Comparison of ENCODE assay signal across 1 cellular context in the genomic region with DNA sequence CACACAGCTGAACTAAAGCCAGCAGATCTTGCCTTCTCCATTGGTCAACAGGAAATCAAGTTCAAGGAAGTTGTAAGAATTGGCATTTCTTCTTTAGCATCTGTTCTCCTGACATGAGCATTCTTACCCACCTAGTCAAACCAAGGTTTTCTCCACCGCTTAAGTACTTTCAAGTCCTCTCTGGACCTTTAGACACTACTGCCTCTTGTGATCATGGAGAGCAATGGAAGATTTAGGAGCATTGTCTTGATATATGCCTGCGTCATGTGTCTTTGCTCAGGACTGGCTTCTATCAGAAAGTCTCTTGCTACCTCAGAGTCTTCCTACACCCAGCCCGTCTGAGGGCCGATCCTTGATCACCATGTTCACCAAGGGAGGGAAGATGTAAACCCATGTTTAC.
TF ChIP-seq lines count a peak whose summit lies in the region.

No MANE protein-coding gene starts in this region.

TF ChIP-seq in HepG2, 621 proteins besides CTCF, POLR2A, EP300 and RAD21:
- TF ChIP-seq ZBTB42 (CRISPR knock-in tag; IDR thresholded peaks at IDR 0.05) (no peak), ZFP90 (CRISPR knock-in tag; IDR thresholded peaks at IDR 0.05; ENCODE audit: borderline replicate concordance) (no peak), ZNF136 (CRISPR knock-in tag; IDR thresholded peaks at IDR 0.05; ENCODE audit: low read depth) (no peak), TCF7 (IDR thresholded peaks at IDR 0.05; ENCODE audit: low read depth) (no peak), ZKSCAN1 (IDR thresholded peaks at IDR 0.05; ENCODE audit: low read length) (no peak), RELA (CRISPR knock-in tag; IDR thresholded peaks at IDR 0.05) (no peak), RAD51 (IDR thresholded peaks at IDR 0.05; ENCODE audit: borderline replicate concordance) (no peak), AGO2 (optimal IDR thresholded peaks at IDR 0.05; ENCODE audit: low read depth, low read length) (no peak), U2AF2 (IDR thresholded peaks at IDR 0.05; ENCODE audit: low read depth, low read length) (no peak), JUNB (CRISPR knock-in tag; IDR thresholded peaks at IDR 0.05; ENCODE audit: borderline replicate concordance) (no peak), RFXAP (CRISPR knock-in tag; IDR thresholded peaks at IDR 0.05; ENCODE audit: borderline replicate concordance) (no peak), ATF1 (CRISPR knock-in tag; IDR thresholded peaks at IDR 0.05) (no peak), HNRNPUL1 (IDR thresholded peaks at IDR 0.05; ENCODE audit: low read depth, low read length) (no peak)
- TF ChIP-seq, protein P1, sequence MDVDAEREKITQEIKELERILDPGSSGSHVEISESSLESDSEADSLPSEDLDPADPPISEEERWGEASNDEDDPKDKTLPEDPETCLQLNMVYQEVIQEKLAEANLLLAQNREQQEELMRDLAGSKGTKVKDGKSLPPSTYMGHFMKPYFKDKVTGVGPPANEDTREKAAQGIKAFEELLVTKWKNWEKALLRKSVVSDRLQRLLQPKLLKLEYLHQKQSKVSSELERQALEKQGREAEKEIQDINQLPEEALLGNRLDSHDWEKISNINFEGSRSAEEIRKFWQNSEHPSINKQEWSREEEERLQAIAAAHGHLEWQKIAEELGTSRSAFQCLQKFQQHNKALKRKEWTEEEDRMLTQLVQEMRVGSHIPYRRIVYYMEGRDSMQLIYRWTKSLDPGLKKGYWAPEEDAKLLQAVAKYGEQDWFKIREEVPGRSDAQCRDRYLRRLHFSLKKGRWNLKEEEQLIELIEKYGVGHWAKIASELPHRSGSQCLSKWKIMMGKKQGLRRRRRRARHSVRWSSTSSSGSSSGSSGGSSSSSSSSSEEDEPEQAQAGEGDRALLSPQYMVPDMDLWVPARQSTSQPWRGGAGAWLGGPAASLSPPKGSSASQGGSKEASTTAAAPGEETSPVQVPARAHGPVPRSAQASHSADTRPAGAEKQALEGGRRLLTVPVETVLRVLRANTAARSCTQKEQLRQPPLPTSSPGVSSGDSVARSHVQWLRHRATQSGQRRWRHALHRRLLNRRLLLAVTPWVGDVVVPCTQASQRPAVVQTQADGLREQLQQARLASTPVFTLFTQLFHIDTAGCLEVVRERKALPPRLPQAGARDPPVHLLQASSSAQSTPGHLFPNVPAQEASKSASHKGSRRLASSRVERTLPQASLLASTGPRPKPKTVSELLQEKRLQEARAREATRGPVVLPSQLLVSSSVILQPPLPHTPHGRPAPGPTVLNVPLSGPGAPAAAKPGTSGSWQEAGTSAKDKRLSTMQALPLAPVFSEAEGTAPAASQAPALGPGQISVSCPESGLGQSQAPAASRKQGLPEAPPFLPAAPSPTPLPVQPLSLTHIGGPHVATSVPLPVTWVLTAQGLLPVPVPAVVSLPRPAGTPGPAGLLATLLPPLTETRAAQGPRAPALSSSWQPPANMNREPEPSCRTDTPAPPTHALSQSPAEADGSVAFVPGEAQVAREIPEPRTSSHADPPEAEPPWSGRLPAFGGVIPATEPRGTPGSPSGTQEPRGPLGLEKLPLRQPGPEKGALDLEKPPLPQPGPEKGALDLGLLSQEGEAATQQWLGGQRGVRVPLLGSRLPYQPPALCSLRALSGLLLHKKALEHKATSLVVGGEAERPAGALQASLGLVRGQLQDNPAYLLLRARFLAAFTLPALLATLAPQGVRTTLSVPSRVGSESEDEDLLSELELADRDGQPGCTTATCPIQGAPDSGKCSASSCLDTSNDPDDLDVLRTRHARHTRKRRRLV (CRISPR knock-in tag; IDR thresholded peaks at IDR 0.05), result no peak
- TF ChIP-seq, protein P2, sequence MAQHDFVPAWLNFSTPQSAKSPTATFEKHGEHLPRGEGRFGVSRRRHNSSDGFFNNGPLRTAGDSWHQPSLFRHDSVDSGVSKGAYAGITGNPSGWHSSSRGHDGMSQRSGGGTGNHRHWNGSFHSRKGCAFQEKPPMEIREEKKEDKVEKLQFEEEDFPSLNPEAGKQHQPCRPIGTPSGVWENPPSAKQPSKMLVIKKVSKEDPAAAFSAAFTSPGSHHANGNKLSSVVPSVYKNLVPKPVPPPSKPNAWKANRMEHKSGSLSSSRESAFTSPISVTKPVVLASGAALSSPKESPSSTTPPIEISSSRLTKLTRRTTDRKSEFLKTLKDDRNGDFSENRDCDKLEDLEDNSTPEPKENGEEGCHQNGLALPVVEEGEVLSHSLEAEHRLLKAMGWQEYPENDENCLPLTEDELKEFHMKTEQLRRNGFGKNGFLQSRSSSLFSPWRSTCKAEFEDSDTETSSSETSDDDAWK (CRISPR knock-in tag; IDR thresholded peaks at IDR 0.05), result no peak
- TF ChIP-seq, protein P3, sequence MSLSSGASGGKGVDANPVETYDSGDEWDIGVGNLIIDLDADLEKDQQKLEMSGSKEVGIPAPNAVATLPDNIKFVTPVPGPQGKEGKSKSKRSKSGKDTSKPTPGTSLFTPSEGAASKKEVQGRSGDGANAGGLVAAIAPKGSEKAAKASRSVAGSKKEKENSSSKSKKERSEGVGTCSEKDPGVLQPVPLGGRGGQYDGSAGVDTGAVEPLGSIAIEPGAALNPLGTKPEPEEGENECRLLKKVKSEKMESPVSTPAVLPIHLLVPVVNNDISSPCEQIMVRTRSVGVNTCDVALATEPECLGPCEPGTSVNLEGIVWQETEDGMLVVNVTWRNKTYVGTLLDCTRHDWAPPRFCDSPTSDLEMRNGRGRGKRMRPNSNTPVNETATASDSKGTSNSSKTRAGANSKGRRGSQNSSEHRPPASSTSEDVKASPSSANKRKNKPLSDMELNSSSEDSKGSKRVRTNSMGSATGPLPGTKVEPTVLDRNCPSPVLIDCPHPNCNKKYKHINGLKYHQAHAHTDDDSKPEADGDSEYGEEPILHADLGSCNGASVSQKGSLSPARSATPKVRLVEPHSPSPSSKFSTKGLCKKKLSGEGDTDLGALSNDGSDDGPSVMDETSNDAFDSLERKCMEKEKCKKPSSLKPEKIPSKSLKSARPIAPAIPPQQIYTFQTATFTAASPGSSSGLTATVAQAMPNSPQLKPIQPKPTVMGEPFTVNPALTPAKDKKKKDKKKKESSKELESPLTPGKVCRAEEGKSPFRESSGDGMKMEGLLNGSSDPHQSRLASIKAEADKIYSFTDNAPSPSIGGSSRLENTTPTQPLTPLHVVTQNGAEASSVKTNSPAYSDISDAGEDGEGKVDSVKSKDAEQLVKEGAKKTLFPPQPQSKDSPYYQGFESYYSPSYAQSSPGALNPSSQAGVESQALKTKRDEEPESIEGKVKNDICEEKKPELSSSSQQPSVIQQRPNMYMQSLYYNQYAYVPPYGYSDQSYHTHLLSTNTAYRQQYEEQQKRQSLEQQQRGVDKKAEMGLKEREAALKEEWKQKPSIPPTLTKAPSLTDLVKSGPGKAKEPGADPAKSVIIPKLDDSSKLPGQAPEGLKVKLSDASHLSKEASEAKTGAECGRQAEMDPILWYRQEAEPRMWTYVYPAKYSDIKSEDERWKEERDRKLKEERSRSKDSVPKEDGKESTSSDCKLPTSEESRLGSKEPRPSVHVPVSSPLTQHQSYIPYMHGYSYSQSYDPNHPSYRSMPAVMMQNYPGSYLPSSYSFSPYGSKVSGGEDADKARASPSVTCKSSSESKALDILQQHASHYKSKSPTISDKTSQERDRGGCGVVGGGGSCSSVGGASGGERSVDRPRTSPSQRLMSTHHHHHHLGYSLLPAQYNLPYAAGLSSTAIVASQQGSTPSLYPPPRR (CRISPR knock-in tag; IDR thresholded peaks at IDR 0.05; ENCODE audit: borderline replicate concordance), result no peak
- TF ChIP-seq, protein P4, sequence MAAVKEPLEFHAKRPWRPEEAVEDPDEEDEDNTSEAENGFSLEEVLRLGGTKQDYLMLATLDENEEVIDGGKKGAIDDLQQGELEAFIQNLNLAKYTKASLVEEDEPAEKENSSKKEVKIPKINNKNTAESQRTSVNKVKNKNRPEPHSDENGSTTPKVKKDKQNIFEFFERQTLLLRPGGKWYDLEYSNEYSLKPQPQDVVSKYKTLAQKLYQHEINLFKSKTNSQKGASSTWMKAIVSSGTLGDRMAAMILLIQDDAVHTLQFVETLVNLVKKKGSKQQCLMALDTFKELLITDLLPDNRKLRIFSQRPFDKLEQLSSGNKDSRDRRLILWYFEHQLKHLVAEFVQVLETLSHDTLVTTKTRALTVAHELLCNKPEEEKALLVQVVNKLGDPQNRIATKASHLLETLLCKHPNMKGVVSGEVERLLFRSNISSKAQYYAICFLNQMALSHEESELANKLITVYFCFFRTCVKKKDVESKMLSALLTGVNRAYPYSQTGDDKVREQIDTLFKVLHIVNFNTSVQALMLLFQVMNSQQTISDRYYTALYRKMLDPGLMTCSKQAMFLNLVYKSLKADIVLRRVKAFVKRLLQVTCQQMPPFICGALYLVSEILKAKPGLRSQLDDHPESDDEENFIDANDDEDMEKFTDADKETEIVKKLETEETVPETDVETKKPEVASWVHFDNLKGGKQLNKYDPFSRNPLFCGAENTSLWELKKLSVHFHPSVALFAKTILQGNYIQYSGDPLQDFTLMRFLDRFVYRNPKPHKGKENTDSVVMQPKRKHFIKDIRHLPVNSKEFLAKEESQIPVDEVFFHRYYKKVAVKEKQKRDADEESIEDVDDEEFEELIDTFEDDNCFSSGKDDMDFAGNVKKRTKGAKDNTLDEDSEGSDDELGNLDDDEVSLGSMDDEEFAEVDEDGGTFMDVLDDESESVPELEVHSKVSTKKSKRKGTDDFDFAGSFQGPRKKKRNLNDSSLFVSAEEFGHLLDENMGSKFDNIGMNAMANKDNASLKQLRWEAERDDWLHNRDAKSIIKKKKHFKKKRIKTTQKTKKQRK (IDR thresholded peaks at IDR 0.05; ENCODE audit: low read length), result no peak
